In the genomic region with DNA sequence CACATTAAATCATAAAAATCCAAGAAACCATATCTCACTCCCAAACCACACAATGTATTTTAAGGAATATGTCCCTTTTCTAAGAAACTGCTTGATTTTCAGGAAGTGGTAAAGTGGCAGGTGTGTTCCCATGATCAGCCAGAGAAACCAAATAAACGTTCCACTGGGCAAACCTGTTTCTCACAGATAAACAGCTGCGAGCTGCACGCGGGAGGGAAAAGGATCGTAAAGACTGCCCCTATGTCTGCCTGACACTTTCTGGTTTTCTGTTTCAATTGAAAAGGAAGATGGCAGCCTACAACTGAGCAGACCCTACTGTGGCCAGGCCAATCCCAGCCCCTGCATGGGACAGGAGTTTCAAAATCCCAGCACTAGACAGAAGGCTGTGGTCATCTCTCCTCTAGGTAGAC, we compare ENCODE assay signal across 1 cellular context.
TF ChIP-seq lines count a peak whose summit lies in the region.

No MANE protein-coding gene starts in this region.

TF ChIP-seq in K562, 482 proteins besides CTCF, POLR2A, EP300 and RAD21 (continued from another document and continues in another):
- no peak for TF ChIP-seq ILF3 (IDR thresholded peaks at IDR 0.05; ENCODE audit: borderline replicate concordance)
- no peak for TF ChIP-seq ZNF184 (CRISPR knock-in tag; IDR thresholded peaks at IDR 0.05)
- peak; percentile 85; the same call in 1 of the 2 replicates for TF ChIP-seq ZNF584 (CRISPR knock-in tag; IDR thresholded peaks at IDR 0.05; ENCODE audit: low read depth)
- TF ChIP-seq ZNF76 (CRISPR knock-in tag; IDR thresholded peaks at IDR 0.05; ENCODE audit: borderline replicate concordance) = no peak
- TF ChIP-seq ZNF766 (CRISPR knock-in tag; conservative IDR thresholded peaks at IDR 0.05) = peak; percentile 96
- TF ChIP-seq ARHGAP35 (IDR thresholded peaks at IDR 0.05; ENCODE audit: partially characterized antibody) = no peak
- no peak for TF ChIP-seq NR4A1 (CRISPR knock-in tag; IDR thresholded peaks at IDR 0.05)
- 0 out of 2 replicates have a peak, but pooled peaks have one; percentile 30 for TF ChIP-seq NR4A1 (tag; IDR thresholded peaks at IDR 0.05)
- TF ChIP-seq, protein P1, sequence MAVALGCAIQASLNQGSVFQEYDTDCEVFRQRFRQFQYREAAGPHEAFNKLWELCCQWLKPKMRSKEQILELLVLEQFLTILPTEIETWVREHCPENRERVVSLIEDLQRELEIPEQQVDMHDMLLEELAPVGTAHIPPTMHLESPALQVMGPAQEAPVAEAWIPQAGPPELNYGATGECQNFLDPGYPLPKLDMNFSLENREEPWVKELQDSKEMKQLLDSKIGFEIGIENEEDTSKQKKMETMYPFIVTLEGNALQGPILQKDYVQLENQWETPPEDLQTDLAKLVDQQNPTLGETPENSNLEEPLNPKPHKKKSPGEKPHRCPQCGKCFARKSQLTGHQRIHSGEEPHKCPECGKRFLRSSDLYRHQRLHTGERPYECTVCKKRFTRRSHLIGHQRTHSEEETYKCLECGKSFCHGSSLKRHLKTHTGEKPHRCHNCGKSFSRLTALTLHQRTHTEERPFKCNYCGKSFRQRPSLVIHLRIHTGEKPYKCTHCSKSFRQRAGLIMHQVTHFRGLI (CRISPR knock-in tag; IDR thresholded peaks at IDR 0.05) = 0 out of 2 replicates have a peak, but pooled peaks have one; percentile 46
- TF ChIP-seq CHD2 (IDR thresholded peaks at IDR 0.05; ENCODE audit: low read depth, low read length) = no peak
- TF ChIP-seq U2AF1 (optimal IDR thresholded peaks at IDR 0.05; ENCODE audit: low read depth, low read length) = no peak
- TF ChIP-seq NCOA6 (IDR thresholded peaks at IDR 0.05) = no peak
- TF ChIP-seq, protein P2, sequence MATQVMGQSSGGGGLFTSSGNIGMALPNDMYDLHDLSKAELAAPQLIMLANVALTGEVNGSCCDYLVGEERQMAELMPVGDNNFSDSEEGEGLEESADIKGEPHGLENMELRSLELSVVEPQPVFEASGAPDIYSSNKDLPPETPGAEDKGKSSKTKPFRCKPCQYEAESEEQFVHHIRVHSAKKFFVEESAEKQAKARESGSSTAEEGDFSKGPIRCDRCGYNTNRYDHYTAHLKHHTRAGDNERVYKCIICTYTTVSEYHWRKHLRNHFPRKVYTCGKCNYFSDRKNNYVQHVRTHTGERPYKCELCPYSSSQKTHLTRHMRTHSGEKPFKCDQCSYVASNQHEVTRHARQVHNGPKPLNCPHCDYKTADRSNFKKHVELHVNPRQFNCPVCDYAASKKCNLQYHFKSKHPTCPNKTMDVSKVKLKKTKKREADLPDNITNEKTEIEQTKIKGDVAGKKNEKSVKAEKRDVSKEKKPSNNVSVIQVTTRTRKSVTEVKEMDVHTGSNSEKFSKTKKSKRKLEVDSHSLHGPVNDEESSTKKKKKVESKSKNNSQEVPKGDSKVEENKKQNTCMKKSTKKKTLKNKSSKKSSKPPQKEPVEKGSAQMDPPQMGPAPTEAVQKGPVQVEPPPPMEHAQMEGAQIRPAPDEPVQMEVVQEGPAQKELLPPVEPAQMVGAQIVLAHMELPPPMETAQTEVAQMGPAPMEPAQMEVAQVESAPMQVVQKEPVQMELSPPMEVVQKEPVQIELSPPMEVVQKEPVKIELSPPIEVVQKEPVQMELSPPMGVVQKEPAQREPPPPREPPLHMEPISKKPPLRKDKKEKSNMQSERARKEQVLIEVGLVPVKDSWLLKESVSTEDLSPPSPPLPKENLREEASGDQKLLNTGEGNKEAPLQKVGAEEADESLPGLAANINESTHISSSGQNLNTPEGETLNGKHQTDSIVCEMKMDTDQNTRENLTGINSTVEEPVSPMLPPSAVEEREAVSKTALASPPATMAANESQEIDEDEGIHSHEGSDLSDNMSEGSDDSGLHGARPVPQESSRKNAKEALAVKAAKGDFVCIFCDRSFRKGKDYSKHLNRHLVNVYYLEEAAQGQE (CRISPR knock-in tag; IDR thresholded peaks at IDR 0.05; ENCODE audit: low read depth) = no peak
- TF ChIP-seq, protein P3, sequence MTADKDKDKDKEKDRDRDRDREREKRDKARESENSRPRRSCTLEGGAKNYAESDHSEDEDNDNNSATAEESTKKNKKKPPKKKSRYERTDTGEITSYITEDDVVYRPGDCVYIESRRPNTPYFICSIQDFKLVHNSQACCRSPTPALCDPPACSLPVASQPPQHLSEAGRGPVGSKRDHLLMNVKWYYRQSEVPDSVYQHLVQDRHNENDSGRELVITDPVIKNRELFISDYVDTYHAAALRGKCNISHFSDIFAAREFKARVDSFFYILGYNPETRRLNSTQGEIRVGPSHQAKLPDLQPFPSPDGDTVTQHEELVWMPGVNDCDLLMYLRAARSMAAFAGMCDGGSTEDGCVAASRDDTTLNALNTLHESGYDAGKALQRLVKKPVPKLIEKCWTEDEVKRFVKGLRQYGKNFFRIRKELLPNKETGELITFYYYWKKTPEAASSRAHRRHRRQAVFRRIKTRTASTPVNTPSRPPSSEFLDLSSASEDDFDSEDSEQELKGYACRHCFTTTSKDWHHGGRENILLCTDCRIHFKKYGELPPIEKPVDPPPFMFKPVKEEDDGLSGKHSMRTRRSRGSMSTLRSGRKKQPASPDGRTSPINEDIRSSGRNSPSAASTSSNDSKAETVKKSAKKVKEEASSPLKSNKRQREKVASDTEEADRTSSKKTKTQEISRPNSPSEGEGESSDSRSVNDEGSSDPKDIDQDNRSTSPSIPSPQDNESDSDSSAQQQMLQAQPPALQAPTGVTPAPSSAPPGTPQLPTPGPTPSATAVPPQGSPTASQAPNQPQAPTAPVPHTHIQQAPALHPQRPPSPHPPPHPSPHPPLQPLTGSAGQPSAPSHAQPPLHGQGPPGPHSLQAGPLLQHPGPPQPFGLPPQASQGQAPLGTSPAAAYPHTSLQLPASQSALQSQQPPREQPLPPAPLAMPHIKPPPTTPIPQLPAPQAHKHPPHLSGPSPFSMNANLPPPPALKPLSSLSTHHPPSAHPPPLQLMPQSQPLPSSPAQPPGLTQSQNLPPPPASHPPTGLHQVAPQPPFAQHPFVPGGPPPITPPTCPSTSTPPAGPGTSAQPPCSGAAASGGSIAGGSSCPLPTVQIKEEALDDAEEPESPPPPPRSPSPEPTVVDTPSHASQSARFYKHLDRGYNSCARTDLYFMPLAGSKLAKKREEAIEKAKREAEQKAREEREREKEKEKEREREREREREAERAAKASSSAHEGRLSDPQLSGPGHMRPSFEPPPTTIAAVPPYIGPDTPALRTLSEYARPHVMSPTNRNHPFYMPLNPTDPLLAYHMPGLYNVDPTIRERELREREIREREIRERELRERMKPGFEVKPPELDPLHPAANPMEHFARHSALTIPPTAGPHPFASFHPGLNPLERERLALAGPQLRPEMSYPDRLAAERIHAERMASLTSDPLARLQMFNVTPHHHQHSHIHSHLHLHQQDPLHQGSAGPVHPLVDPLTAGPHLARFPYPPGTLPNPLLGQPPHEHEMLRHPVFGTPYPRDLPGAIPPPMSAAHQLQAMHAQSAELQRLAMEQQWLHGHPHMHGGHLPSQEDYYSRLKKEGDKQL (CRISPR knock-in tag; IDR thresholded peaks at IDR 0.05; ENCODE audit: borderline replicate concordance) = 0 out of 2 replicates have a peak, but pooled peaks have one; percentile 48
- peak; percentile 98 for TF ChIP-seq CBFA2T3 (IDR thresholded peaks at IDR 0.05)
- no peak for TF ChIP-seq PHF20 (IDR thresholded peaks at IDR 0.05; ENCODE audit: partially characterized antibody)
- no peak for TF ChIP-seq HNRNPLL (IDR thresholded peaks at IDR 0.05; ENCODE audit: low read depth, low read length, poor library complexity, severe bottlenecking)
- TF ChIP-seq MTA3 (IDR thresholded peaks at IDR 0.05; ENCODE audit: borderline replicate concordance) = peak; percentile 60; the same call in 1 of the 2 replicates
- TF ChIP-seq RBM39 (optimal IDR thresholded peaks at IDR 0.05; ENCODE audit: low read depth, low read length) = no peak
- TF ChIP-seq, protein P4, sequence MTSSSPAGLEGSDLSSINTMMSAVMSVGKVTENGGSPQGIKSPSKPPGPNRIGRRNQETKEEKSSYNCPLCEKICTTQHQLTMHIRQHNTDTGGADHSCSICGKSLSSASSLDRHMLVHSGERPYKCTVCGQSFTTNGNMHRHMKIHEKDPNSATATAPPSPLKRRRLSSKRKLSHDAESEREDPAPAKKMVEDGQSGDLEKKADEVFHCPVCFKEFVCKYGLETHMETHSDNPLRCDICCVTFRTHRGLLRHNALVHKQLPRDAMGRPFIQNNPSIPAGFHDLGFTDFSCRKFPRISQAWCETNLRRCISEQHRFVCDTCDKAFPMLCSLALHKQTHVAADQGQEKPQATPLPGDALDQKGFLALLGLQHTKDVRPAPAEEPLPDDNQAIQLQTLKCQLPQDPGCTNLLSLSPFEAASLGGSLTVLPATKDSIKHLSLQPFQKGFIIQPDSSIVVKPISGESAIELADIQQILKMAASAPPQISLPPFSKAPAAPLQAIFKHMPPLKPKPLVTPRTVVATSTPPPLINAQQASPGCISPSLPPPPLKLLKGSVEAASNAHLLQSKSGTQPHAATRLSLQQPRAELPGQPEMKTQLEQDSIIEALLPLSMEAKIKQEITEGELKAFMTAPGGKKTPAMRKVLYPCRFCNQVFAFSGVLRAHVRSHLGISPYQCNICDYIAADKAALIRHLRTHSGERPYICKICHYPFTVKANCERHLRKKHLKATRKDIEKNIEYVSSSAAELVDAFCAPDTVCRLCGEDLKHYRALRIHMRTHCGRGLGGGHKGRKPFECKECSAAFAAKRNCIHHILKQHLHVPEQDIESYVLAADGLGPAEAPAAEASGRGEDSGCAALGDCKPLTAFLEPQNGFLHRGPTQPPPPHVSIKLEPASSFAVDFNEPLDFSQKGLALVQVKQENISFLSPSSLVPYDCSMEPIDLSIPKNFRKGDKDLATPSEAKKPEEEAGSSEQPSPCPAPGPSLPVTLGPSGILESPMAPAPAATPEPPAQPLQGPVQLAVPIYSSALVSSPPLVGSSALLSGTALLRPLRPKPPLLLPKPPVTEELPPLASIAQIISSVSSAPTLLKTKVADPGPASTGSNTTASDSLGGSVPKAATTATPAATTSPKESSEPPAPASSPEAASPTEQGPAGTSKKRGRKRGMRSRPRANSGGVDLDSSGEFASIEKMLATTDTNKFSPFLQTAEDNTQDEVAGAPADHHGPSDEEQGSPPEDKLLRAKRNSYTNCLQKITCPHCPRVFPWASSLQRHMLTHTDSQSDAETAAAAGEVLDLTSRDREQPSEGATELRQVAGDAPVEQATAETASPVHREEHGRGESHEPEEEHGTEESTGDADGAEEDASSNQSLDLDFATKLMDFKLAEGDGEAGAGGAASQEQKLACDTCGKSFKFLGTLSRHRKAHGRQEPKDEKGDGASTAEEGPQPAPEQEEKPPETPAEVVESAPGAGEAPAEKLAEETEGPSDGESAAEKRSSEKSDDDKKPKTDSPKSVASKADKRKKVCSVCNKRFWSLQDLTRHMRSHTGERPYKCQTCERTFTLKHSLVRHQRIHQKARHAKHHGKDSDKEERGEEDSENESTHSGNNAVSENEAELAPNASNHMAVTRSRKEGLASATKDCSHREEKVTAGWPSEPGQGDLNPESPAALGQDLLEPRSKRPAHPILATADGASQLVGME (CRISPR knock-in tag; IDR thresholded peaks at IDR 0.05) = no peak
- no peak for TF ChIP-seq FOXK1 (CRISPR knock-in tag; IDR thresholded peaks at IDR 0.05; ENCODE audit: borderline replicate concordance)
- TF ChIP-seq KDM5B (IDR thresholded peaks at IDR 0.05; ENCODE audit: insufficient replicate concordance, low read depth, low read length) = no peak
- TF ChIP-seq ZNF79 (CRISPR knock-in tag; IDR thresholded peaks at IDR 0.05; ENCODE audit: low read depth) = no peak
- TF ChIP-seq, protein P5, sequence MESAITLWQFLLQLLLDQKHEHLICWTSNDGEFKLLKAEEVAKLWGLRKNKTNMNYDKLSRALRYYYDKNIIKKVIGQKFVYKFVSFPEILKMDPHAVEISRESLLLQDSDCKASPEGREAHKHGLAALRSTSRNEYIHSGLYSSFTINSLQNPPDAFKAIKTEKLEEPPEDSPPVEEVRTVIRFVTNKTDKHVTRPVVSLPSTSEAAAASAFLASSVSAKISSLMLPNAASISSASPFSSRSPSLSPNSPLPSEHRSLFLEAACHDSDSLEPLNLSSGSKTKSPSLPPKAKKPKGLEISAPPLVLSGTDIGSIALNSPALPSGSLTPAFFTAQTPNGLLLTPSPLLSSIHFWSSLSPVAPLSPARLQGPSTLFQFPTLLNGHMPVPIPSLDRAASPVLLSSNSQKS (CRISPR knock-in tag; IDR thresholded peaks at IDR 0.05) = no peak
- TF ChIP-seq ZKSCAN8 (CRISPR knock-in tag; IDR thresholded peaks at IDR 0.05) = peak; percentile 69; the same call in 1 of the 2 replicates
- no peak for TF ChIP-seq RFX1 (IDR thresholded peaks at IDR 0.05)
- no peak for TF ChIP-seq PRPF4 (IDR thresholded peaks at IDR 0.05; ENCODE audit: insufficient read depth, low read depth, low read length, poor library complexity, severe bottlenecking)
- TF ChIP-seq ZNF12 (CRISPR knock-in tag; IDR thresholded peaks at IDR 0.05) = no peak
- TF ChIP-seq, protein P6, sequence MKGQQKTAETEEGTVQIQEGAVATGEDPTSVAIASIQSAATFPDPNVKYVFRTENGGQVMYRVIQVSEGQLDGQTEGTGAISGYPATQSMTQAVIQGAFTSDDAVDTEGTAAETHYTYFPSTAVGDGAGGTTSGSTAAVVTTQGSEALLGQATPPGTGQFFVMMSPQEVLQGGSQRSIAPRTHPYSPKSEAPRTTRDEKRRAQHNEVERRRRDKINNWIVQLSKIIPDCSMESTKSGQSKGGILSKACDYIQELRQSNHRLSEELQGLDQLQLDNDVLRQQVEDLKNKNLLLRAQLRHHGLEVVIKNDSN (CRISPR knock-in tag; IDR thresholded peaks at IDR 0.05) = no peak
- TF ChIP-seq POU5F1 (IDR thresholded peaks at IDR 0.05; ENCODE audit: borderline replicate concordance, low read depth, low read length, partially characterized antibody) = no peak
- no peak for TF ChIP-seq POLR3A (IDR thresholded peaks at IDR 0.05; ENCODE audit: borderline replicate concordance, extremely low read depth, insufficient read depth, insufficient read length)
- no peak for TF ChIP-seq HCFC1 (IDR thresholded peaks at IDR 0.05; ENCODE audit: low read depth, low read length)
- no peak for TF ChIP-seq MYNN (IDR thresholded peaks at IDR 0.05)
- no peak for TF ChIP-seq MYNN (CRISPR knock-in tag; IDR thresholded peaks at IDR 0.05)
- TF ChIP-seq, protein P7, sequence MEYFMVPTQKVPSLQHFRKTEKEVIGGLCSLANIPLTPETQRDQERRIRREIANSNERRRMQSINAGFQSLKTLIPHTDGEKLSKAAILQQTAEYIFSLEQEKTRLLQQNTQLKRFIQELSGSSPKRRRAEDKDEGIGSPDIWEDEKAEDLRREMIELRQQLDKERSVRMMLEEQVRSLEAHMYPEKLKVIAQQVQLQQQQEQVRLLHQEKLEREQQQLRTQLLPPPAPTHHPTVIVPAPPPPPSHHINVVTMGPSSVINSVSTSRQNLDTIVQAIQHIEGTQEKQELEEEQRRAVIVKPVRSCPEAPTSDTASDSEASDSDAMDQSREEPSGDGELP (CRISPR knock-in tag; IDR thresholded peaks at IDR 0.05; ENCODE audit: borderline replicate concordance) = peak; percentile 60
- TF ChIP-seq, protein P8, sequence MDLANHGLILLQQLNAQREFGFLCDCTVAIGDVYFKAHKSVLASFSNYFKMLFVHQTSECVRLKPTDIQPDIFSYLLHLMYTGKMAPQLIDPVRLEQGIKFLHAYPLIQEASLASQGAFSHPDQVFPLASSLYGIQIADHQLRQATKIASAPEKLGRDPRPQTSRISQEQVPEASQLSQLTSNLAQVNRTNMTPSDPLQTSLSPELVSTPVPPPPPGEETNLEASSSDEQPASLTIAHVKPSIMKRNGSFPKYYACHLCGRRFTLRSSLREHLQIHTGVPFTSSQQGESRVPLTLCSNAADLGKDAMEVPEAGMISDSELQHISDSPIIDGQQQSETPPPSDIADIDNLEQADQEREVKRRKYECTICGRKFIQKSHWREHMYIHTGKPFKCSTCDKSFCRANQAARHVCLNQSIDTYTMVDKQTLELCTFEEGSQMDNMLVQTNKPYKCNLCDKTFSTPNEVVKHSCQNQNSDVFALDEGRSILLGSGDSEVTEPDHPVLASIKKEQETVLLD (IDR thresholded peaks at IDR 0.05) = peak; percentile 43; the same call in 1 of the 2 replicates
- TF ChIP-seq BCL6 (CRISPR knock-in tag; IDR thresholded peaks at IDR 0.05) = no peak; the same call in 1 of the 2 replicates
- no peak for TF ChIP-seq CHCHD3 (CRISPR knock-in tag; IDR thresholded peaks at IDR 0.05)
